Comparison of ENCODE assay signal across 8 cellular contexts in the genomic region with DNA sequence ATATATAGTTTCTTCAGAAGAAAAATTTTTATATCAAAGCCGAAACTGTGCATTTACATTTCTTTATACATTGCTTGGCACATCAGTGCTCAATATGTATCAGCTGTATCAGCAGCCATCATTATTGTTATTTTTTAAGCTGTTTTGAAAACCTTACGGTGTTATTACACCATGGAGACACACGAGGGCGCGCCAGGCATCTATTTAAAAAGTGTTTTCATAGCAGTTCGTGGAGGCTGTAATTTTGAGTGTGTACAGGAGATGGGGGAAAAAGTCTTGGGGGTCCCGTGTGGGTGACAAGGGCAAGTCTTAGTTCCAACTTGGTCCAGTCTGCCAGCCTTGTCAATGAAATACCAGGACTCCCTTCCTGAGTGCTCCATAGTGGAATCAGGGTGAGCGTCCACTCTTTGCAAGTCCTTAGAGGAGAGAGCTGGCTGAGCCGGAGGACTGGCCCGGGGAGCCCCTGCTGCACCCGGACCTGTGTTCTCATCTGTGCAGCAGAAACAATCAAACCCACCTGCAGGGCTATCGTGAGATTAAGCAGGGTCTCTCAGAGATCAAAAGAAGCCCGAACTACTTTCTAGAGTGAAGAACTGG. TPM values are rescaled to one million over a fixed set of nuclear protein-coding genes. Genes with fewer than 3 reads are reported as not detected.
A peak's percentile ranks its signal among the peaks of the same experiment; 100 is the strongest.
DNase-seq lines count a peak whose midpoint lies in the region; ATAC-seq and TF ChIP-seq lines count a peak whose summit lies in the region.

No MANE protein-coding gene starts in this region.

- CTCF ChIA-PET in HEK293T (lab: Yijun Ruan, JAX) = interaction anchor here (0.6 to 1.0 kb wide), 5 partner anchors 31 to 398 kb away, joined by 3 to 8 read pairs (median 3); no protein-coding TSS in a partner anchor

- TF ChIP-seq CTCF in esophagus squamous epithelium (IDR thresholded peaks at IDR 0.05) (peak; percentile 18 to 75 (median 65)), neural progenitor cell (IDR thresholded peaks at IDR 0.05) (peak; percentile 89), transverse colon (IDR thresholded peaks at IDR 0.05) (peak; percentile 58 to 78 (median 70))

- peaks cover 0 to 14% (median 0%) of the 10 kb centered on the region in 4 donors for H3K27me3 ChIP-seq in esophagus squamous epithelium
- no peaks in the 10 kb centered on the region for H3K27me3 ChIP-seq in neural progenitor cell
- peaks cover 18% of the 10 kb centered on the region for H3K27me3 ChIP-seq in transverse colon

- TF ChIP-seq EP300 in transverse colon (IDR thresholded peaks at IDR 0.05; ENCODE audit: low read depth) = no peak

- DNase-seq in C1 segment of cervical spinal cord (lab: John Stamatoyannopoulos, UW) (peak in 9 of 14 donors; percentile 1 to 30 (median 6)), HEK293T (ENCODE audit: extremely low spot score) (peak; percentile 47), NCI-H82 treated with DMSO at 0.1 percent for 48 hours (lab: John Stamatoyannopoulos, UW; ENCODE audit: unreplicated experiment) (peak; percentile 67), esophagus squamous epithelium (lab: John Stamatoyannopoulos, UW) (no peak), neural progenitor cell (ENCODE audit: low spot score) (peak; percentile 83), transverse colon (peak; percentile 48)
- peak; percentile 37 for DNase-seq in activated CD8-positive, alpha-beta memory T cell treated with anti-CD3 and anti-CD28 coated beads, Interleukin-2, amount 50 U/mL, for 4 hours

- in situ Hi-C loops in transverse colon (cut with MboI; ENCODE audit: low pct_ligation_motif_present in 1 of 4, low pct_unique_long_range_greater_than_20kb in 1 of 4, low sequenced_read_pairs in 3 of 4) = loop anchor here (10.0 to 25.0 kb wide), 3 partner anchors 410 to 635 kb away; no protein-coding TSS in a partner anchor

- peak overlapping the region; percentile 35 for H3K4me3 Mint-ChIP-seq in neural progenitor cell

- H3K9me3 ChIP-seq in esophagus squamous epithelium (no peaks in the 10 kb centered on the region), neural progenitor cell (ENCODE audit: low read depth) (no peaks in the 10 kb centered on the region), transverse colon (no peaks in the 10 kb centered on the region)

- intact Hi-C loops in esophagus squamous epithelium (cut with DNase I) = loop anchor here (5.0 to 10.0 kb wide), 2 partner anchors 392 to 445 kb away; no protein-coding TSS in a partner anchor
- intact Hi-C loops in transverse colon (cut with DNase I; ENCODE audit: low total_unique reads) = no loop called here

- H3K27ac ChIP-seq in esophagus squamous epithelium (no peak overlapping the region), neural progenitor cell (no peak overlapping the region), transverse colon (no peak overlapping the region)

- 13 to 18% methylated on average over 11 to 12 of the region's 13 CpGs for WGBS in esophagus squamous epithelium, 2 donors
- WGBS in transverse colon (ENCODE audit: low coverage in 1 of 2), 2 donors = 16 to 18% methylated on average over 13 of the region's 13 CpGs

- H2AFZ ChIP-seq in neural progenitor cell (replicated peaks) = peak overlapping the region; percentile 68

- H3K36me3 Mint-ChIP-seq in neural progenitor cell = no peaks in the 10 kb centered on the region

- H3K36me3 ChIP-seq in esophagus squamous epithelium (no peaks in the 10 kb centered on the region), neural progenitor cell (no peaks in the 10 kb centered on the region), transverse colon (no peaks in the 10 kb centered on the region)

- no peak for TF ChIP-seq POLR2A in esophagus squamous epithelium (IDR thresholded peaks at IDR 0.05)
- no peak for TF ChIP-seq POLR2A in transverse colon (IDR thresholded peaks at IDR 0.05)

- H3K27me3 Mint-ChIP-seq in neural progenitor cell (ENCODE audit: insufficient read depth, low read depth) = peaks cover 3% of the 10 kb centered on the region

- H3F3A ChIP-seq in neural progenitor cell (ENCODE audit: low read depth) = no peaks in the 10 kb centered on the region

- peak overlapping the region; percentile 95 for H3K27ac Mint-ChIP-seq in neural progenitor cell

- H3K9me3 Mint-ChIP-seq in neural progenitor cell = no peaks in the 10 kb centered on the region

- no peak for ATAC-seq in GM21717 (IDR thresholded peaks at IDR 0.05; ENCODE audit: unreplicated experiment)

- H3K4me3 ChIP-seq in esophagus squamous epithelium (no peak overlapping the region), neural progenitor cell (no peak overlapping the region), transverse colon (no peak overlapping the region)

- no peak overlapping the region for H3K9ac ChIP-seq in neural progenitor cell

- peak overlapping the region; percentile 25 for H3K4me2 ChIP-seq in neural progenitor cell

- peaks cover 0 to 6% (median 0%) of the 10 kb centered on the region in 3 donors for H3K4me1 ChIP-seq in esophagus squamous epithelium
- peaks cover 6% of the 10 kb centered on the region for H3K4me1 ChIP-seq in neural progenitor cell
- H3K4me1 ChIP-seq in transverse colon = no peaks in the 10 kb centered on the region

- H3K79me2 ChIP-seq in neural progenitor cell (ENCODE audit: low read depth) = no peaks in the 10 kb centered on the region

- POLR2A ChIA-PET in HEK293T (lab: Yijun Ruan, JAX) = no interaction called here

- no peaks in the 10 kb centered on the region for H4K20me1 ChIP-seq in neural progenitor cell (ENCODE audit: low read depth)

- peaks cover 13% of the 10 kb centered on the region for H3K4me1 Mint-ChIP-seq in neural progenitor cell

TF ChIP-seq in HEK293T, 16 proteins besides CTCF, POLR2A, EP300 and RAD21:
- TF ChIP-seq NFRKB (IDR thresholded peaks at IDR 0.05) (no peak), CTBP1 (IDR thresholded peaks at IDR 0.05; ENCODE audit: borderline replicate concordance) (no peak), FOXK2 (IDR thresholded peaks at IDR 0.05) (no peak), ELF4 (IDR thresholded peaks at IDR 0.05) (no peak), TARDBP (IDR thresholded peaks at IDR 0.05) (no peak), ARNT (IDR thresholded peaks at IDR 0.05) (no peak), FOXM1 (IDR thresholded peaks at IDR 0.05; ENCODE audit: borderline replicate concordance) (no peak), ZNF384 (IDR thresholded peaks at IDR 0.05) (no peak), LEF1 (IDR thresholded peaks at IDR 0.05; ENCODE audit: borderline replicate concordance) (no peak), BHLHE40 (IDR thresholded peaks at IDR 0.05; ENCODE audit: borderline replicate concordance) (no peak), FOXA1 (IDR thresholded peaks at IDR 0.05) (no peak), SUZ12 (IDR thresholded peaks at IDR 0.05) (no peak), HDGF (IDR thresholded peaks at IDR 0.05; ENCODE audit: borderline replicate concordance) (no peak), SP1 (IDR thresholded peaks at IDR 0.05) (no peak), PKNOX1 (IDR thresholded peaks at IDR 0.05) (no peak), L3MBTL2 (conservative IDR thresholded peaks at IDR 0.05) (no peak)

RNA-seq across cellular contexts. Expression of gene SLC2A10, which starts 43.3 kb away (rescaled TPM):
- total RNA-seq in esophagus squamous epithelium (1 to 10 TPM; 3.1 to 6.7 (median 5.4) TPM), neural progenitor cell (ENCODE audit: low replicate concordance) (9.2 and 9.6 TPM in 2 replicates), transverse colon (10 to 100 TPM in 3 of 4 donors, 1 to 10 TPM in 1; 8.2 to 33.5 (median 15.2) TPM)
